Comparison of ENCODE assay signal across 8 cellular contexts in genomic region chr22:19853879-19854777, GRCh38. TPM values are rescaled to one million over a fixed set of nuclear protein-coding genes. Genes with fewer than 3 reads are reported as not detected.
DNase-seq lines count a peak whose midpoint lies in the region; ATAC-seq and TF ChIP-seq lines count a peak whose summit lies in the region.

No MANE protein-coding gene starts in this region.

- H3K4me1 ChIP-seq in HEK293 (ENCODE audit: control insufficient read depth, insufficient read depth, low read length) (no peaks in the 10 kb centered on the region), esophagus muscularis mucosa (peaks cover 28 to 47% (median 35%) of the 10 kb centered on the region in 4 donors)

- H3K9me3 Mint-ChIP-seq in naive thymus-derived CD8-positive, alpha-beta T cell, result no peaks in the 10 kb centered on the region

- H3K27ac ChIP-seq in HEK293 (ENCODE audit: extremely low read depth, low read depth, low read length), result peak overlapping the region; percentile 95
- H3K27ac ChIP-seq in esophagus muscularis mucosa (replicated peaks in 1 of 4), result peak overlapping the region; percentile 92 to 98 (median 94)

- 15% methylated on average over 4 of the region's 49 CpGs for WGBS in esophagus muscularis mucosa

- no peak; the same call in 1 of the 2 replicates for TF ChIP-seq CTCF in HEK293 (tag by site-specific recombination; IDR thresholded peaks at IDR 0.05)
- TF ChIP-seq CTCF in esophagus muscularis mucosa (IDR thresholded peaks at IDR 0.05), result no peak

- H3K4me1 Mint-ChIP-seq in naive thymus-derived CD8-positive, alpha-beta T cell, result peaks cover 24 to 65% (median 59%) of the 10 kb centered on the region in 4 donors

- no peak for TF ChIP-seq EP300 in esophagus muscularis mucosa (IDR thresholded peaks at IDR 0.05)

- H3K27me3 ChIP-seq in esophagus muscularis mucosa, result no peaks in the 10 kb centered on the region

- no peaks in the 10 kb centered on the region for H3K27me3 Mint-ChIP-seq in naive thymus-derived CD8-positive, alpha-beta T cell

- peak overlapping the region; percentile 86 for H3K4me3 ChIP-seq in HEK293 (ENCODE audit: low read depth, low read length)
- peak overlapping the region; percentile 73 to 91 (median 78) for H3K4me3 ChIP-seq in esophagus muscularis mucosa

- ATAC-seq in SK-N-SH treated with all-trans-retinoic acid at 6 μM for 48 hours (peak; percentile 32), HG03342 (IDR thresholded peaks at IDR 0.05; ENCODE audit: unreplicated experiment) (no peak), GM21447 (IDR thresholded peaks at IDR 0.05; ENCODE audit: unreplicated experiment) (no peak)
- ATAC-seq in naive thymus-derived CD8-positive, alpha-beta T cell, result peak; percentile 8 to 10

- no peak for TF ChIP-seq POLR2A in esophagus muscularis mucosa (IDR thresholded peaks at IDR 0.05; ENCODE audit: low read depth)

- peak overlapping the region; percentile 92 to 99 (median 96) for H3K4me3 Mint-ChIP-seq in naive thymus-derived CD8-positive, alpha-beta T cell

- intact Hi-C loops in esophagus muscularis mucosa (cut with DNase I), result loop anchor here (2.0 kb wide), 1 partner anchor 27 kb away; no protein-coding TSS in a partner anchor

- H3K9me3 ChIP-seq in HEK293 (ENCODE audit: control insufficient read depth, insufficient read depth, low read depth, low read length) (no peaks in the 10 kb centered on the region), esophagus muscularis mucosa (no peaks in the 10 kb centered on the region)

- POLR2A ChIA-PET in HEK293 (lab: Yijun Ruan, JAX), result interaction anchor here (0.6 to 3.5 kb wide), 21 partner anchors 12 to 130 kb away, joined by 3 to 12 read pairs (median 5); partner anchors contain the start of genes GP1BB and TBX1
- POLR2A ChIA-PET in naive thymus-derived CD8-positive, alpha-beta T cell (lab: Charles Lee), result interaction anchor here (1.0 to 7.5 kb wide), 11 partner anchors 9 to 263 kb away, joined by 3 to 120 read pairs (median 7); partner anchors contain the start of gene TRMT2A

- peaks cover 0 to 25% (median 0%) of the 10 kb centered on the region in 3 donors for H3K36me3 Mint-ChIP-seq in naive thymus-derived CD8-positive, alpha-beta T cell

- H3K36me3 ChIP-seq in HEK293 (ENCODE audit: control insufficient read depth in 2 of 2, insufficient read depth in 1 of 2, low read length in 2 of 2) (peaks cover 0 to 38% of the 10 kb centered on the region in 2 experiments; a peak in 1 of 3 replicates), esophagus muscularis mucosa (peaks cover 8 to 32% (median 29%) of the 10 kb centered on the region in 4 donors)

- CTCF ChIA-PET in HEK293 (lab: Yijun Ruan, JAX), result interaction anchor here (0.9 to 1.3 kb wide), 3 partner anchors 12 to 56 kb away, joined by 3 to 9 read pairs (median 4); no protein-coding TSS in a partner anchor

- DNase-seq in Daoy (ENCODE audit: low read depth) (peak; percentile 18), esophagus muscularis mucosa (ENCODE audit: extremely low spot score) (peak; percentile 87), hepatic stellate cell (ENCODE audit: low spot score) (no peak)
- DNase-seq in naive thymus-derived CD8-positive, alpha-beta T cell, result peak in 7 of 10 donors; percentile 16 to 65 (median 32)

- peak overlapping the region; percentile 90 to 99 (median 95) for H3K27ac Mint-ChIP-seq in naive thymus-derived CD8-positive, alpha-beta T cell

TF ChIP-seq in HEK293, 187 proteins besides CTCF, POLR2A, EP300 and RAD21 (continues in another document):
- TF ChIP-seq PRDM1 (tag by site-specific recombination; IDR thresholded peaks at IDR 0.05), result no peak
- TF ChIP-seq GLIS2 (tag by site-specific recombination; IDR thresholded peaks at IDR 0.05), result no peak; the same call in 1 of the 2 replicates
- 0 out of 2 replicates have a peak, but pooled peaks have one; percentile 39 for TF ChIP-seq ZNF639 (tag by site-specific recombination; IDR thresholded peaks at IDR 0.05)
- no peak for TF ChIP-seq KLF9 (tag by site-specific recombination; IDR thresholded peaks at IDR 0.05; ENCODE audit: low read depth)
- TF ChIP-seq YY1 (tag by site-specific recombination; IDR thresholded peaks at IDR 0.05), result peak; percentile 37; the same call in 1 of the 2 replicates
- no peak for TF ChIP-seq BCL11B (tag by site-specific recombination; IDR thresholded peaks at IDR 0.05; ENCODE audit: low read depth)
- no peak for TF ChIP-seq ZNF529 (tag by site-specific recombination; IDR thresholded peaks at IDR 0.05; ENCODE audit: insufficient replicate concordance)
- TF ChIP-seq HOXA7 (CRISPR knock-in tag; IDR thresholded peaks at IDR 0.05; ENCODE audit: borderline replicate concordance), result no peak
- TF ChIP-seq ZBTB20 (tag by site-specific recombination; IDR thresholded peaks at IDR 0.05), result no peak
- TF ChIP-seq ZNF623 (tag by site-specific recombination; IDR thresholded peaks at IDR 0.05), result no peak
- peak; percentile 29; the same call in 1 of the 2 replicates for TF ChIP-seq ZNF391 (tag by site-specific recombination; IDR thresholded peaks at IDR 0.05; ENCODE audit: borderline replicate concordance, low read depth)
- TF ChIP-seq ZNF366 (tag by site-specific recombination; conservative IDR thresholded peaks at IDR 0.05), result no peak

TF ChIP-seq in SK-N-SH treated with all-trans-retinoic acid at 6 μM for 48 hours, 23 proteins besides CTCF, POLR2A, EP300 and RAD21 (continues in another document):
- TF ChIP-seq CSDC2 (CRISPR knock-in tag; IDR thresholded peaks at IDR 0.05) (no peak), BACH2 (CRISPR knock-in tag; IDR thresholded peaks at IDR 0.05; ENCODE audit: borderline replicate concordance) (no peak), RARB (CRISPR knock-in tag; IDR thresholded peaks at IDR 0.05) (no peak), ZNF565 (CRISPR knock-in tag; conservative IDR thresholded peaks at IDR 0.05; ENCODE audit: low read depth) (no peak), SNAI2 (CRISPR knock-in tag; IDR thresholded peaks at IDR 0.05) (no peak), ARNTL (CRISPR knock-in tag; IDR thresholded peaks at IDR 0.05; ENCODE audit: borderline replicate concordance, low read depth) (no peak), ZFP3 (CRISPR knock-in tag; IDR thresholded peaks at IDR 0.05) (no peak), TOX (CRISPR knock-in tag; IDR thresholded peaks at IDR 0.05; ENCODE audit: borderline replicate concordance) (no peak), ZNF8 (CRISPR knock-in tag; IDR thresholded peaks at IDR 0.05) (no peak), CREB5 (CRISPR knock-in tag; IDR thresholded peaks at IDR 0.05; ENCODE audit: low read depth) (no peak), ESRRG (CRISPR knock-in tag; IDR thresholded peaks at IDR 0.05) (no peak), ZNF70 (CRISPR knock-in tag; IDR thresholded peaks at IDR 0.05) (no peak), TSHZ2 (CRISPR knock-in tag; IDR thresholded peaks at IDR 0.05) (no peak), OSR1 (CRISPR knock-in tag; IDR thresholded peaks at IDR 0.05) (no peak), ZC3H10 (CRISPR knock-in tag; IDR thresholded peaks at IDR 0.05) (no peak)

RNA-seq across cellular contexts. Expression of gene GNB1L, which starts 0.5 kb away (rescaled TPM):
- total RNA-seq in Daoy (2014; rRNA removed; shearing (Covaris generic)), result 16.1 and 17.0 TPM in 2 replicates
- 1 to 10 TPM; 4.6 to 8.7 (median 6.8) TPM for total RNA-seq in esophagus muscularis mucosa
- 10 to 100 TPM; 11.0 to 12.5 TPM for total RNA-seq in naive thymus-derived CD8-positive, alpha-beta T cell
- 10 to 100 TPM; 12.2 to 18.7 (median 17.3) TPM for polyA plus RNA-seq in naive thymus-derived CD8-positive, alpha-beta T cell

RNA-seq across cellular contexts. Expression of gene RTL10, which starts 0.5 kb away (rescaled TPM):
- 8.2 and 11.2 TPM in 2 replicates for total RNA-seq in Daoy (2014; rRNA removed; shearing (Covaris generic))
- 10 to 100 TPM in 2 of 4 donors, 1 to 10 TPM in 2; 5.6 to 14.8 (median 11.1) TPM for total RNA-seq in esophagus muscularis mucosa
- 10 to 100 TPM; 30.9 to 33.0 TPM for total RNA-seq in naive thymus-derived CD8-positive, alpha-beta T cell
- 10 to 100 TPM in 2 of 3 donors, 1 to 10 TPM in 1; 7.0 to 14.3 (median 13.4) TPM for polyA plus RNA-seq in naive thymus-derived CD8-positive, alpha-beta T cell

Comparison
In these comparisons a context has a peak if more than half of its experiments do, and no peak if none do; other contexts are left out.
1. ATAC-seq: peak in SK-N-SH treated with all-trans-retinoic acid at 6 μM for 48 hours (single experiment) and naive thymus-derived CD8-positive, alpha-beta T cell (2 of 2); none in HG03342 (single experiment) and GM21447 (single experiment).